7 cellular contexts compared by ENCODE assay signal in genomic region chr19:41218615-41219507, GRCh38. TPM values are rescaled to one million over a fixed set of nuclear protein-coding genes. Genes with fewer than 3 reads are reported as not detected.
DNase-seq lines count a peak whose midpoint lies in the region; ATAC-seq and TF ChIP-seq lines count a peak whose summit lies in the region.

TSS of gene AXL (plus strand) at chr19:41219223. CDS start at chr19:41219393, 170 bp downstream.

- H3K9me1 ChIP-seq in IMR-90 (ENCODE audit: insufficient read depth, low read length), result peaks cover 16% of the 10 kb centered on the region; the same call in 1 of the 2 replicates

- peak within 1 kb of the TSS; percentile 89 for H3K4me3 ChIP-seq in IMR-90 (ENCODE audit: insufficient read depth, low read depth, low read length)
- peak within 1 kb of the TSS; percentile 61 to 71 (median 61) for H3K4me3 ChIP-seq in skeletal muscle tissue (ENCODE audit: low read length in 3 of 3)

- H3K36me3 ChIP-seq in IMR-90 (ENCODE audit: control insufficient read depth, insufficient read depth, low read length) (peaks cover 24% of the 10 kb centered on the region), skeletal muscle tissue (ENCODE audit: control insufficient read depth in 3 of 3, insufficient read depth in 3 of 3, low read length in 3 of 3) (no peaks in the 10 kb centered on the region)

- peak within 1 kb of the TSS; percentile 100 for H3K14ac ChIP-seq in IMR-90 (replicated peaks; ENCODE audit: low read depth, low read length)

- 2% methylated on average over 16 of the region's 32 CpGs; no CpG with 5 or more reads in 1 of the 2 experiments for WGBS in IMR-90 (ENCODE audit: extremely low coverage in 2 of 2, insufficient read length in 1 of 2), 2 experiments

- H3K27me3 ChIP-seq in IMR-90 (ENCODE audit: control insufficient read depth, insufficient read depth, low read length) (no peaks in the 10 kb centered on the region), skeletal muscle tissue (ENCODE audit: control insufficient read depth in 3 of 3, insufficient read depth in 3 of 3, low read length in 3 of 3) (peaks cover 24 to 27% (median 24%) of the 10 kb centered on the region in 3 donors)

- TF ChIP-seq CTCF in IMR-90 (conservative IDR thresholded peaks at IDR 0.05; ENCODE audit: low read depth, low read length), result no peak

- peak within 1 kb of the TSS; percentile 99 for H2AK9ac ChIP-seq in IMR-90 (replicated peaks; ENCODE audit: low read depth, low read length, poor library complexity)

- peak within 1 kb of the TSS; percentile 83 for H4K5ac ChIP-seq in IMR-90 (ENCODE audit: low read depth, low read length)

- no peaks in the 10 kb centered on the region for H3K9me3 ChIP-seq in IMR-90 (ENCODE audit: control insufficient read depth, insufficient read depth, low read length)
- no peaks in the 10 kb centered on the region for H3K9me3 ChIP-seq in skeletal muscle tissue (ENCODE audit: control insufficient read depth in 3 of 3, low read length in 3 of 3)

- H3K9ac ChIP-seq in IMR-90 (ENCODE audit: low read depth, low read length), result peak within 1 kb of the TSS; percentile 99
- peak within 1 kb of the TSS; percentile 67 to 83 (median 68) for H3K9ac ChIP-seq in skeletal muscle tissue (ENCODE audit: low read depth in 1 of 3, low read length in 3 of 3)

- H4K91ac ChIP-seq in IMR-90 (ENCODE audit: insufficient read depth, low read depth, low read length), result peak within 1 kb of the TSS; percentile 99

- H2BK120ac ChIP-seq in IMR-90 (ENCODE audit: low read depth, low read length), result peak within 1 kb of the TSS; percentile 94

- H3K56ac ChIP-seq in IMR-90 (ENCODE audit: extremely low read depth, insufficient read depth, low read length), result peak within 1 kb of the TSS; percentile 100

- dilution Hi-C loops in IMR-90 (cut with HindIII; ENCODE audit: low sequenced_read_pairs, unreplicated experiment), result no loop called here

- peaks cover 2 to 41% of the 10 kb centered on the region in 2 experiments; a peak in 3 of 4 replicates for H3K79me1 ChIP-seq in IMR-90 (ENCODE audit: low read depth in 1 of 2, low read length in 2 of 2)

- H2AFZ ChIP-seq in IMR-90 (replicated peaks; ENCODE audit: low read length, poor library complexity), result peak within 1 kb of the TSS; percentile 87

- H3K4me1 ChIP-seq in IMR-90 (ENCODE audit: control insufficient read depth, insufficient read depth, low read length) (peaks cover 28% of the 10 kb centered on the region), skeletal muscle tissue (ENCODE audit: control insufficient read depth in 3 of 3, insufficient read depth in 3 of 3, low read length in 3 of 3) (peaks cover 8 to 15% (median 11%) of the 10 kb centered on the region in 3 donors)

- peak; percentile 93 for TF ChIP-seq POLR2A in IMR-90 (IDR thresholded peaks at IDR 0.05; ENCODE audit: low read depth, low read length)

- in situ Hi-C loops in IMR-90 (cut with MboI; ENCODE audit: low sequenced_read_pairs), result no loop called here

- POLR2A ChIA-PET in IMR-90 (lab: Charles Lee; ENCODE audit: unreplicated experiment), result no interaction called here

- peak within 1 kb of the TSS; percentile 99 for H2BK5ac ChIP-seq in IMR-90 (ENCODE audit: low read depth, low read length, poor library complexity, severe bottlenecking)

- H3K27ac ChIP-seq in IMR-90 (ENCODE audit: insufficient read depth, low read length) (peak within 1 kb of the TSS; percentile 99), skeletal muscle tissue (ENCODE audit: low read depth, low read length) (peak within 1 kb of the TSS; percentile 85)

- peak within 1 kb of the TSS; percentile 100 for H3K23ac ChIP-seq in IMR-90 (ENCODE audit: low read depth, low read length)

- CTCF ChIA-PET in IMR-90 (lab: Yijun Ruan, JAX), result interaction anchor here (0.7 kb wide), 2 partner anchors 15 to 43 kb away, joined by 3 read pairs; no protein-coding TSS in a partner anchor

- H4K20me1 ChIP-seq in IMR-90 (ENCODE audit: insufficient read depth, low read length), result peaks cover 10% of the 10 kb centered on the region

- peak within 1 kb of the TSS; percentile 72 to 84 for H4K8ac ChIP-seq in IMR-90 (ENCODE audit: low read depth in 2 of 2, low read length in 2 of 2)

- BruUV-seq in IMR-90 (replicated peaks; lab: Mats Ljungman, UMichigan), result no TSS peak

- peak within 1 kb of the TSS; percentile 96 for H2BK15ac ChIP-seq in IMR-90 (ENCODE audit: low read depth, low read length)

- ATAC-seq in IMR-90 (ENCODE audit: low read depth) (peak; percentile 72), GM19035 (IDR thresholded peaks at IDR 0.05; ENCODE audit: unreplicated experiment) (no peak)

- H3K18ac ChIP-seq in IMR-90 (ENCODE audit: low read depth, low read length), result peak within 1 kb of the TSS; percentile 93

- peak within 1 kb of the TSS; percentile 99 for H3K4ac ChIP-seq in IMR-90 (ENCODE audit: low read depth, low read length)

- intact Hi-C loops in IMR-90 (cut with micrococcal nuclease), result loop anchor here (5.0 kb wide), 1 partner anchor 93 kb away; the partner anchor contains the start of gene CCDC97

- peak within 1 kb of the TSS; percentile 83 for H3K4me2 ChIP-seq in IMR-90 (ENCODE audit: low read depth, low read length)

- H2BK20ac ChIP-seq in IMR-90 (ENCODE audit: low read depth, low read length), result peak within 1 kb of the TSS; percentile 88

- DNase-seq in IMR-90, result peak; percentile 86
- DNase-seq in cerebellar cortex (ENCODE audit: low spot score), result peak; percentile 79
- peak; percentile 91 for DNase-seq in iPS-NIHi7 (ENCODE audit: extremely low spot score)
- no peak for DNase-seq in NCI-H748 treated with DMSO at 0.1 percent for 48 hours (lab: John Stamatoyannopoulos, UW)
- DNase-seq in activated T-cell treated with anti-CD3 and anti-CD28 coated beads for 4 hours, result no peak

- TF ChIP-seq RAD21 in IMR-90 (IDR thresholded peaks at IDR 0.05; ENCODE audit: low read length), result 0 out of 2 replicates have a peak, but pooled peaks have one; percentile 1

- peak within 1 kb of the TSS; percentile 96 for H2AK5ac ChIP-seq in IMR-90 (ENCODE audit: low read depth, low read length)

TF ChIP-seq in IMR-90, 13 proteins besides CTCF, POLR2A, EP300 and RAD21:
- TF ChIP-seq RCOR1 (IDR thresholded peaks at IDR 0.05; ENCODE audit: insufficient replicate concordance, low read length) (peak; percentile 33), SMC3 (IDR thresholded peaks at IDR 0.05; ENCODE audit: low read depth, low read length) (no peak), FOS (IDR thresholded peaks at IDR 0.05; ENCODE audit: low read depth, low read length) (no peak; the same call in 1 of the 2 replicates), MAFK (IDR thresholded peaks at IDR 0.05; ENCODE audit: low read depth, low read length) (no peak), MXI1 (IDR thresholded peaks at IDR 0.05; ENCODE audit: borderline replicate concordance, low read depth, low read length) (no peak), CEBPB (IDR thresholded peaks at IDR 0.05; ENCODE audit: low read depth, low read length) (peak; percentile 77), RFX5 (IDR thresholded peaks at IDR 0.05; ENCODE audit: low read depth, low read length) (no peak), MAZ (IDR thresholded peaks at IDR 0.05; ENCODE audit: borderline replicate concordance, low read depth, low read length) (peak; percentile 82), NFE2L2 (IDR thresholded peaks at IDR 0.05; ENCODE audit: low read depth, low read length) (no peak), BHLHE40 (IDR thresholded peaks at IDR 0.05; ENCODE audit: low read depth, low read length) (no peak), CHD1 (IDR thresholded peaks at IDR 0.05; ENCODE audit: low read depth, low read length) (peak; percentile 97; the same call in 1 of the 2 replicates)
- TF ChIP-seq, protein P1, sequence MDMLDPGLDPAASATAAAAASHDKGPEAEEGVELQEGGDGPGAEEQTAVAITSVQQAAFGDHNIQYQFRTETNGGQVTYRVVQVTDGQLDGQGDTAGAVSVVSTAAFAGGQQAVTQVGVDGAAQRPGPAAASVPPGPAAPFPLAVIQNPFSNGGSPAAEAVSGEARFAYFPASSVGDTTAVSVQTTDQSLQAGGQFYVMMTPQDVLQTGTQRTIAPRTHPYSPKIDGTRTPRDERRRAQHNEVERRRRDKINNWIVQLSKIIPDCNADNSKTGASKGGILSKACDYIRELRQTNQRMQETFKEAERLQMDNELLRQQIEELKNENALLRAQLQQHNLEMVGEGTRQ (IDR thresholded peaks at IDR 0.05; ENCODE audit: low read depth, low read length), result no peak
- TF ChIP-seq, protein P2, sequence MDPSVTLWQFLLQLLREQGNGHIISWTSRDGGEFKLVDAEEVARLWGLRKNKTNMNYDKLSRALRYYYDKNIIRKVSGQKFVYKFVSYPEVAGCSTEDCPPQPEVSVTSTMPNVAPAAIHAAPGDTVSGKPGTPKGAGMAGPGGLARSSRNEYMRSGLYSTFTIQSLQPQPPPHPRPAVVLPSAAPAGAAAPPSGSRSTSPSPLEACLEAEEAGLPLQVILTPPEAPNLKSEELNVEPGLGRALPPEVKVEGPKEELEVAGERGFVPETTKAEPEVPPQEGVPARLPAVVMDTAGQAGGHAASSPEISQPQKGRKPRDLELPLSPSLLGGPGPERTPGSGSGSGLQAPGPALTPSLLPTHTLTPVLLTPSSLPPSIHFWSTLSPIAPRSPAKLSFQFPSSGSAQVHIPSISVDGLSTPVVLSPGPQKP (IDR thresholded peaks at IDR 0.05; ENCODE audit: borderline replicate concordance, low read depth, low read length), result no peak

RNA-seq across cellular contexts. Expression of gene AXL, which starts in this region (rescaled TPM):
- 444 and 466 TPM in 2 replicates for total RNA-seq in IMR-90 (2012; rRNA removed)
- polyA plus RNA-seq in IMR-90 (2012; rRNA removed), result 212 and 235 TPM in 2 replicates
- 163 and 168 TPM in 2 replicates for polyA plus RNA-seq in IMR-90 (2012; cell fraction: cytosol; rRNA removed)
- 125 and 184 TPM in 2 replicates for polyA plus RNA-seq in IMR-90 (2012; cell fraction: nucleus; rRNA removed; ENCODE audit: low replicate concordance)
- 35.0 TPM for total RNA-seq in skeletal muscle tissue

Comparison
In these comparisons a context has a peak if more than half of its experiments do, and no peak if none do; other contexts are left out.
1. RNA of gene AXL (total RNA-seq): 444 to 466 TPM in IMR-90; 35.0 TPM in skeletal muscle tissue (single experiment); every median in the first group is over 10 times any median in the second.
2. DNase-seq: peak in IMR-90 (single experiment), cerebellar cortex (single experiment) and iPS-NIHi7 (single experiment); none in NCI-H748 treated with DMSO at 0.1 percent for 48 hours (single experiment) and activated T-cell treated with anti-CD3 and anti-CD28 coated beads for 4 hours (single experiment).